In genomic region chr13:33194820-33195692, GRCh38 we compare ENCODE assay signal across 8 cellular contexts.
DNase-seq lines count a peak whose midpoint lies in the region; ATAC-seq and TF ChIP-seq lines count a peak whose summit lies in the region.

No MANE protein-coding gene starts in this region.

- H3K27ac Mint-ChIP-seq in activated CD4-positive, alpha-beta memory T cell treated with anti-CD3 and anti-CD28 coated beads for 36 hours = no peak overlapping the region

- TF ChIP-seq CTCF in HEK293 (tag by site-specific recombination; IDR thresholded peaks at IDR 0.05) = no peak
- no peak for TF ChIP-seq CTCF in fibroblast of villous mesenchyme (IDR thresholded peaks at IDR 0.05; ENCODE audit: insufficient read depth, low read depth, low read length)
- TF ChIP-seq CTCF in tibial artery (IDR thresholded peaks at IDR 0.05) = no peak

- H3K27ac ChIP-seq in HEK293 (ENCODE audit: extremely low read depth, low read depth, low read length) = no peak overlapping the region; the same call in 1 of the 2 replicates
- H3K27ac ChIP-seq in tibial artery = peak overlapping the region; percentile 32 to 47

- peak; percentile 89 for ATAC-seq in GM18499 (IDR thresholded peaks at IDR 0.05; ENCODE audit: insufficient read depth, unreplicated experiment)

- H3K27me3 Mint-ChIP-seq in activated CD4-positive, alpha-beta memory T cell treated with anti-CD3 and anti-CD28 coated beads for 36 hours = peaks cover 8% of the 10 kb centered on the region

- POLR2A ChIA-PET in HEK293 (lab: Yijun Ruan, JAX) = no interaction called here
- POLR2A ChIA-PET in activated CD4-positive, alpha-beta memory T cell treated with anti-CD3 and anti-CD28 coated beads for 36 hours (lab: Charles Lee) = no interaction called here

- H3K4me1 ChIP-seq in HEK293 (ENCODE audit: control insufficient read depth, insufficient read depth, low read length) (peaks cover 9% of the 10 kb centered on the region), tibial artery (peaks cover 0 to 99% (median 46%) of the 10 kb centered on the region in 4 donors)

- H3K36me3 Mint-ChIP-seq in activated CD4-positive, alpha-beta memory T cell treated with anti-CD3 and anti-CD28 coated beads for 36 hours = no peaks in the 10 kb centered on the region

- no peaks in the 10 kb centered on the region for H3K27me3 ChIP-seq in tibial artery

- no peaks in the 10 kb centered on the region for H3K9me3 Mint-ChIP-seq in activated CD4-positive, alpha-beta memory T cell treated with anti-CD3 and anti-CD28 coated beads for 36 hours

- no peak overlapping the region for H3K4me3 ChIP-seq in HEK293 (ENCODE audit: low read depth, low read length)
- H3K4me3 ChIP-seq in fibroblast of villous mesenchyme (ENCODE audit: low read depth, low read length) = peak overlapping the region; percentile 31
- H3K4me3 ChIP-seq in tibial artery = peak overlapping the region in 1 of 2 donors; percentile 1

- no peaks in the 10 kb centered on the region for H3K9me3 ChIP-seq in HEK293 (ENCODE audit: control insufficient read depth, insufficient read depth, low read depth, low read length)
- no peaks in the 10 kb centered on the region for H3K9me3 ChIP-seq in tibial artery

- CTCF ChIA-PET in HEK293 (lab: Yijun Ruan, JAX) = interaction anchor here (0.6 kb wide), 1 partner anchor 54 kb away, joined by 4 read pairs; no protein-coding TSS in a partner anchor
- CTCF ChIA-PET in activated CD4-positive, alpha-beta memory T cell treated with anti-CD3 and anti-CD28 coated beads for 36 hours (lab: Charles Lee) = no interaction called here

- H3K36me3 ChIP-seq in HEK293 (ENCODE audit: control insufficient read depth in 2 of 2, insufficient read depth in 1 of 2, low read length in 2 of 2) = no peaks in the 10 kb centered on the region
- no peaks in the 10 kb centered on the region for H3K36me3 ChIP-seq in tibial artery

- intact Hi-C loops in tibial artery (cut with DNase I; ENCODE audit: low total_unique reads) = loop anchor here (5.0 kb wide), 1 partner anchor 53 kb away; no protein-coding TSS in a partner anchor
- intact Hi-C loops in activated CD4-positive, alpha-beta memory T cell treated with anti-CD3 and anti-CD28 coated beads for 36 hours (cut with micrococcal nuclease) = no loop called here

- H3K4me3 Mint-ChIP-seq in activated CD4-positive, alpha-beta memory T cell treated with anti-CD3 and anti-CD28 coated beads for 36 hours = no peak overlapping the region

- peaks cover 5% of the 10 kb centered on the region for H3K4me1 Mint-ChIP-seq in activated CD4-positive, alpha-beta memory T cell treated with anti-CD3 and anti-CD28 coated beads for 36 hours (ENCODE audit: low read depth)

- DNase-seq in NCI-H2227 treated with DMSO at 0.1 percent for 48 hours (lab: John Stamatoyannopoulos, UW) = peak; percentile 31
- peak; percentile 99 for DNase-seq in fibroblast of villous mesenchyme (ENCODE audit: low read depth)
- DNase-seq in tibial artery = no peak
- no peak for DNase-seq in NK-92 (lab: John Stamatoyannopoulos, UW; ENCODE audit: unreplicated experiment)
- no peak for DNase-seq in D341Med (ENCODE audit: low spot score)
- DNase-seq in activated CD4-positive, alpha-beta memory T cell treated with anti-CD3 and anti-CD28 coated beads for 36 hours = no peak

TF ChIP-seq in HEK293, 187 proteins besides CTCF, POLR2A, EP300 and RAD21 (continues in another document):
- TF ChIP-seq, protein P1, sequence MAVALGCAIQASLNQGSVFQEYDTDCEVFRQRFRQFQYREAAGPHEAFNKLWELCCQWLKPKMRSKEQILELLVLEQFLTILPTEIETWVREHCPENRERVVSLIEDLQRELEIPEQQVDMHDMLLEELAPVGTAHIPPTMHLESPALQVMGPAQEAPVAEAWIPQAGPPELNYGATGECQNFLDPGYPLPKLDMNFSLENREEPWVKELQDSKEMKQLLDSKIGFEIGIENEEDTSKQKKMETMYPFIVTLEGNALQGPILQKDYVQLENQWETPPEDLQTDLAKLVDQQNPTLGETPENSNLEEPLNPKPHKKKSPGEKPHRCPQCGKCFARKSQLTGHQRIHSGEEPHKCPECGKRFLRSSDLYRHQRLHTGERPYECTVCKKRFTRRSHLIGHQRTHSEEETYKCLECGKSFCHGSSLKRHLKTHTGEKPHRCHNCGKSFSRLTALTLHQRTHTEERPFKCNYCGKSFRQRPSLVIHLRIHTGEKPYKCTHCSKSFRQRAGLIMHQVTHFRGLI (tag by site-specific recombination; IDR thresholded peaks at IDR 0.05) = no peak
- TF ChIP-seq, protein P2, sequence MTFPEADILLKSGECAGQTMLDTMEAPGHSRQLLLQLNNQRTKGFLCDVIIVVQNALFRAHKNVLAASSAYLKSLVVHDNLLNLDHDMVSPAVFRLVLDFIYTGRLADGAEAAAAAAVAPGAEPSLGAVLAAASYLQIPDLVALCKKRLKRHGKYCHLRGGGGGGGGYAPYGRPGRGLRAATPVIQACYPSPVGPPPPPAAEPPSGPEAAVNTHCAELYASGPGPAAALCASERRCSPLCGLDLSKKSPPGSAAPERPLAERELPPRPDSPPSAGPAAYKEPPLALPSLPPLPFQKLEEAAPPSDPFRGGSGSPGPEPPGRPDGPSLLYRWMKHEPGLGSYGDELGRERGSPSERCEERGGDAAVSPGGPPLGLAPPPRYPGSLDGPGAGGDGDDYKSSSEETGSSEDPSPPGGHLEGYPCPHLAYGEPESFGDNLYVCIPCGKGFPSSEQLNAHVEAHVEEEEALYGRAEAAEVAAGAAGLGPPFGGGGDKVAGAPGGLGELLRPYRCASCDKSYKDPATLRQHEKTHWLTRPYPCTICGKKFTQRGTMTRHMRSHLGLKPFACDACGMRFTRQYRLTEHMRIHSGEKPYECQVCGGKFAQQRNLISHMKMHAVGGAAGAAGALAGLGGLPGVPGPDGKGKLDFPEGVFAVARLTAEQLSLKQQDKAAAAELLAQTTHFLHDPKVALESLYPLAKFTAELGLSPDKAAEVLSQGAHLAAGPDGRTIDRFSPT (tag by site-specific recombination; IDR thresholded peaks at IDR 0.05) = 0 out of 2 replicates have a peak, but pooled peaks have one; percentile 30
- TF ChIP-seq, protein P3, sequence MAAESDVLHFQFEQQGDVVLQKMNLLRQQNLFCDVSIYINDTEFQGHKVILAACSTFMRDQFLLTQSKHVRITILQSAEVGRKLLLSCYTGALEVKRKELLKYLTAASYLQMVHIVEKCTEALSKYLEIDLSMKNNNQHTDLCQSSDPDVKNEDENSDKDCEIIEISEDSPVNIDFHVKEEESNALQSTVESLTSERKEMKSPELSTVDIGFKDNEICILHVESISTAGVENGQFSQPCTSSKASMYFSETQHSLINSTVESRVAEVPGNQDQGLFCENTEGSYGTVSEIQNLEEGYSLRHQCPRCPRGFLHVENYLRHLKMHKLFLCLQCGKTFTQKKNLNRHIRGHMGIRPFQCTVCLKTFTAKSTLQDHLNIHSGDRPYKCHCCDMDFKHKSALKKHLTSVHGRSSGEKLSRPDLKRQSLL (tag by site-specific recombination; IDR thresholded peaks at IDR 0.05) = no peak
- 0 out of 2 replicates have a peak, but pooled peaks have one; percentile 55 for TF ChIP-seq ZEB2 (tag by site-specific recombination; IDR thresholded peaks at IDR 0.05)
- peak; percentile 94 for TF ChIP-seq PRDM6 (tag by site-specific recombination; IDR thresholded peaks at IDR 0.05)
- no peak for TF ChIP-seq ZFP37 (tag by site-specific recombination; IDR thresholded peaks at IDR 0.05)
- TF ChIP-seq ZNF335 (tag by site-specific recombination; conservative IDR thresholded peaks at IDR 0.05) = no peak
- TF ChIP-seq SALL2 (tag by site-specific recombination; IDR thresholded peaks at IDR 0.05; ENCODE audit: borderline replicate concordance) = no peak
- TF ChIP-seq GLI4 (tag by site-specific recombination; IDR thresholded peaks at IDR 0.05) = no peak
- TF ChIP-seq ZNF280D (tag by site-specific recombination; IDR thresholded peaks at IDR 0.05) = no peak
- TF ChIP-seq ZNF768 (tag by site-specific recombination; IDR thresholded peaks at IDR 0.05) = no peak
- TF ChIP-seq FEZF1 (tag by site-specific recombination; IDR thresholded peaks at IDR 0.05) = peak; percentile 82
- TF ChIP-seq ZNF843 (tag by site-specific recombination; IDR thresholded peaks at IDR 0.05) = peak; percentile 55; the same call in 1 of the 2 replicates
- TF ChIP-seq ZNF76 (tag by site-specific recombination; IDR thresholded peaks at IDR 0.05; ENCODE audit: borderline replicate concordance, low read depth) = no peak

Comparison
In these comparisons a context has a peak if more than half of its experiments do, and no peak if none do; other contexts are left out.
1. DNase-seq: peak in NCI-H2227 treated with DMSO at 0.1 percent for 48 hours (single experiment) and fibroblast of villous mesenchyme (single experiment); none in tibial artery (0 of 2), NK-92 (single experiment), D341Med (single experiment) and activated CD4-positive, alpha-beta memory T cell treated with anti-CD3 and anti-CD28 coated beads for 36 hours (single experiment).